8 cellular contexts compared by ENCODE assay signal in genomic region chr2:231052494-231053451, GRCh38.
A peak's percentile ranks its signal among the peaks of the same experiment; 100 is the strongest.
DNase-seq lines count a peak whose midpoint lies in the region; ATAC-seq and TF ChIP-seq lines count a peak whose summit lies in the region.

No MANE protein-coding gene starts in this region.

- H3K27ac ChIP-seq in iPS DF 6.9 (ENCODE audit: low read length): no peak overlapping the region

- TF ChIP-seq CTCF in GM12865 (IDR thresholded peaks at IDR 0.05; ENCODE audit: insufficient read depth, low read depth, low read length, missing control alignments) (peak; percentile 93), astrocyte of the spinal cord (IDR thresholded peaks at IDR 0.05; ENCODE audit: low read depth, low read length) (peak; percentile 99)

- 0 out of 2 replicates have a peak, but pooled peaks cover 3% of the 10 kb centered on the region for H3K4me1 ChIP-seq in iPS DF 6.9 (ENCODE audit: control insufficient read depth, insufficient read depth, low read length)

- H3K36me3 ChIP-seq in iPS DF 6.9 (ENCODE audit: control insufficient read depth, insufficient read depth, low read length): no peaks in the 10 kb centered on the region

- no peaks in the 10 kb centered on the region for H3K9me3 ChIP-seq in iPS DF 6.9 (ENCODE audit: control insufficient read depth, insufficient read depth, low read length)

- in situ Hi-C loops in astrocyte of the spinal cord (cut with HindIII; ENCODE audit: low sequenced_read_pairs): no loop called here

- H3K27me3 ChIP-seq in iPS DF 6.9 (ENCODE audit: control insufficient read depth, insufficient read depth, low read length): peaks cover 4% of the 10 kb centered on the region; the same call in 1 of the 2 replicates

- H3K4me3 ChIP-seq in GM12865 (ENCODE audit: low read depth, low read length): peak overlapping the region; percentile 61
- H3K4me3 ChIP-seq in astrocyte of the spinal cord (ENCODE audit: low read depth, low read length): peak overlapping the region; percentile 57
- H3K4me3 ChIP-seq in iPS DF 6.9 (ENCODE audit: low read length): peak overlapping the region; percentile 27; the same call in 1 of the 2 replicates
- peak overlapping the region; percentile 64 for H3K4me3 ChIP-seq in skeletal muscle cell (ENCODE audit: low read depth, low read length)

- peak; percentile 92 for DNase-seq in GM12865 (ENCODE audit: low read depth)
- DNase-seq in NCI-H1417 (lab: John Stamatoyannopoulos, UW): peak; percentile 80 to 92 (median 83)
- peak; percentile 73 for DNase-seq in T1000 (lab: John Stamatoyannopoulos, UW)
- DNase-seq in astrocyte of the spinal cord (ENCODE audit: low read depth, low spot score): peak; percentile 85
- peak; percentile 72 for DNase-seq in iPS DF 6.9 (ENCODE audit: low read depth, low spot score)
- peak; percentile 39 for DNase-seq in skeletal muscle cell (ENCODE audit: low read depth)

- ATAC-seq in HG02642 (IDR thresholded peaks at IDR 0.05; ENCODE audit: poor library complexity, unreplicated experiment) (peak; percentile 59), HG03025 (IDR thresholded peaks at IDR 0.05; ENCODE audit: low FRiP score, unreplicated experiment) (no peak)

- no CpG with 5 or more reads among the region's 62 CpGs for WGBS in iPS DF 6.9 (ENCODE audit: insufficient coverage, insufficient read length)

Comparison
In these comparisons a context has a peak if more than half of its experiments do, and no peak if none do; other contexts are left out.
1. DNase-seq: peak in every context shown above with its lines; median percentile 92 in GM12865; 85 in astrocyte of the spinal cord; 83 in NCI-H1417; 73 in T1000; 72 in iPS DF 6.9; 39 in skeletal muscle cell.